ENCODE assay signal across 19 cellular contexts in the genomic region with DNA sequence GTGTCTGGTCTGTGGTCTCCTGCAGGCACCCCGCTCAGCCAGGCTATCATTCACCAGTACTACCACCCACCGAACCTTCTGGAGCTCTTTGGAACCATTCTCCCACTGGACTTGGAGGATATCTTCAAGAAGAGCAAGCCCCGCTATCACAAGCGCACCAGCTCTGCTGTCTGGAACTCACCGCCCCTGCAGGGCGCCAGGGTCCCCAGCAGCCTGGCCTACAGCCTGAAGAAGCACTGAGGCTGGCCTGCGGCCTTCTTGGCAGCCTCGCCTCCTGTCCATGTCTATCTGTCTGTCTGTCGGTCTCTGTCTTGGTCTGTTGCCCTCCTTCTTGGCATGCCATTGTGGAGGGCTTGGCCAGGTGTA. TPM values are rescaled to one million over a fixed set of nuclear protein-coding genes. Genes with fewer than 3 reads are reported as not detected.
DNase-seq lines count a peak whose midpoint lies in the region; ATAC-seq and TF ChIP-seq lines count a peak whose summit lies in the region.
"Had no signal": no experiment of that assay in that cellular context is flagged by ENCODE, and none has a peak within 500 bp of the region (broad histone marks: within the 10 kb centered on the region; RNA-seq: fewer than 3 reads in every experiment).

No MANE protein-coding gene starts in this region.

- POLR2A ChIA-PET in activated CD4-positive, alpha-beta memory T cell treated with anti-CD3 and anti-CD28 coated beads, Interleukin-2, amount 10 ng/mL, durations not matched to agents 7 days and 5 days (lab: Charles Lee): no interaction called here

- H3K79me2 ChIP-seq in osteoblast (ENCODE audit: insufficient read depth, low read length): no peaks in the 10 kb centered on the region

- peaks cover 60% of the 10 kb centered on the region for H3K36me3 Mint-ChIP-seq in activated CD4-positive, alpha-beta memory T cell treated with anti-CD3 and anti-CD28 coated beads, Interleukin-2, amount 10 ng/mL, durations not matched to agents 7 days and 5 days (ENCODE audit: low read depth)

- DNase-seq in activated effector memory CD4-positive, alpha-beta T cell treated with anti-CD3 and anti-CD28 coated beads, Interleukin-2, amount 50 U/mL, for 16 hours: peak; percentile 37
- DNase-seq in activated effector memory CD4-positive, alpha-beta T cell treated with Interleukin-2 at 50 U/mL for 16 hours: no peak
- peak; percentile 14 for DNase-seq in activated CD4-positive, alpha-beta memory T cell treated with anti-CD3 and anti-CD28 coated beads, Interleukin-2, amount 10 ng/mL, durations not matched to agents 7 days and 5 days
- peak; percentile 35 for DNase-seq in osteoblast (ENCODE audit: insufficient read length, low spot score, missing footprints)
- peak; percentile 41 for DNase-seq in aorta
- no peak for DNase-seq in NCI-H187 treated with DMSO at 0.1 percent for 48 hours (lab: John Stamatoyannopoulos, UW)
- no peak for DNase-seq in A172 (ENCODE audit: low spot score)
- DNase-seq: BE2C, DMS79 treated with DMSO at 0.1 percent for 48 hours, Karpas-422, NCI-H1694, NCI-H2081 treated with DMSO at 0.1 percent for 48 hours, NCI-H2171 treated with DMSO at 0.1 percent for 48 hours, NCI-H524 treated with DMSO at 0.1 percent for 48 hours, NCI-H82 had no signal

- H3K4me2 ChIP-seq in osteoblast (ENCODE audit: insufficient read depth, low read length): no peak overlapping the region

- H3K4me1 Mint-ChIP-seq in activated CD4-positive, alpha-beta memory T cell treated with anti-CD3 and anti-CD28 coated beads, Interleukin-2, amount 10 ng/mL, durations not matched to agents 7 days and 5 days: no peaks in the 10 kb centered on the region

- H3K9me3 ChIP-seq in osteoblast (ENCODE audit: low read depth, low read length): no peaks in the 10 kb centered on the region
- H3K9me3 ChIP-seq in aorta (ENCODE audit: control insufficient read depth, low read length): no peaks in the 10 kb centered on the region
- H3K9me3 ChIP-seq: BE2C, SJSA1 had no signal

- H3K27ac ChIP-seq in osteoblast (ENCODE audit: low read depth, low read length) (no peak overlapping the region), aorta (ENCODE audit: low read depth in 1 of 2, low read length in 2 of 2) (no peak overlapping the region)
- H3K27ac ChIP-seq: SJSA1 had no signal

- no peaks in the 10 kb centered on the region for H3K27me3 Mint-ChIP-seq in activated CD4-positive, alpha-beta memory T cell treated with anti-CD3 and anti-CD28 coated beads, Interleukin-2, amount 10 ng/mL, durations not matched to agents 7 days and 5 days

- H3K4me1 ChIP-seq in osteoblast (ENCODE audit: insufficient read depth, low read length): no peaks in the 10 kb centered on the region
- H3K4me1 ChIP-seq in aorta (ENCODE audit: control insufficient read depth in 1 of 2, insufficient read depth in 2 of 2, low read length in 2 of 2): no peaks in the 10 kb centered on the region
- H3K4me1 ChIP-seq: BE2C, SJSA1 had no signal

- H2AFZ ChIP-seq in osteoblast (ENCODE audit: low read length): no peak overlapping the region

- no peak overlapping the region for H3K27ac Mint-ChIP-seq in activated CD4-positive, alpha-beta memory T cell treated with anti-CD3 and anti-CD28 coated beads, Interleukin-2, amount 10 ng/mL, durations not matched to agents 7 days and 5 days

- WGBS in aorta, 2 donors: 95 to 98% methylated on average over 9 of the region's 9 CpGs

- H3K36me3 ChIP-seq in osteoblast (ENCODE audit: insufficient read depth, low read length) (peaks cover 48% of the 10 kb centered on the region), aorta (ENCODE audit: control insufficient read depth in 1 of 2, insufficient read depth in 2 of 2, low read length in 1 of 2) (peaks cover 3 to 7% of the 10 kb centered on the region in 2 donors)

- no peaks in the 10 kb centered on the region for H3K9me3 Mint-ChIP-seq in activated CD4-positive, alpha-beta memory T cell treated with anti-CD3 and anti-CD28 coated beads, Interleukin-2, amount 10 ng/mL, durations not matched to agents 7 days and 5 days

- no peak for ATAC-seq in aorta (ENCODE audit: low FRiP score)

- H3K4me3 ChIP-seq in osteoblast (ENCODE audit: insufficient read depth, low read length) (no peak overlapping the region), aorta (ENCODE audit: low read length in 2 of 2) (no peak overlapping the region)
- H3K4me3 ChIP-seq: SJSA1 had no signal

- no peaks in the 10 kb centered on the region for H3K27me3 ChIP-seq in osteoblast (ENCODE audit: insufficient read depth, low read length)
- H3K27me3 ChIP-seq in aorta (ENCODE audit: control insufficient read depth in 1 of 2, insufficient read depth in 2 of 2, low read length in 1 of 2): no peaks in the 10 kb centered on the region
- H3K27me3 ChIP-seq: BE2C, SJSA1 had no signal

- no peaks in the 10 kb centered on the region for H4K20me1 ChIP-seq in osteoblast (ENCODE audit: insufficient read depth, low read length)

- H3K4me3 Mint-ChIP-seq in activated CD4-positive, alpha-beta memory T cell treated with anti-CD3 and anti-CD28 coated beads, Interleukin-2, amount 10 ng/mL, durations not matched to agents 7 days and 5 days: no peak overlapping the region

- no peak for TF ChIP-seq CTCF in osteoblast (IDR thresholded peaks at IDR 0.05; ENCODE audit: extremely low read depth, low read depth, low read length)

- CTCF ChIA-PET in activated CD4-positive, alpha-beta memory T cell treated with anti-CD3 and anti-CD28 coated beads, Interleukin-2, amount 10 ng/mL, durations not matched to agents 7 days and 5 days (lab: Charles Lee): interaction anchor here (0.5 to 1.5 kb wide), 3 partner anchors 70 to 514 kb away, joined by 3 to 7 read pairs (median 4); no protein-coding TSS in a partner anchor

- intact Hi-C loops in aorta (cut with DNase I): no loop called here

RNA-seq across cellular contexts. Expression of a gene that starts 27.9 kb away (rescaled TPM):
- total RNA-seq in activated CD4-positive, alpha-beta memory T cell treated with anti-CD3 and anti-CD28 coated beads, Interleukin-2, amount 10 ng/mL, durations not matched to agents 7 days and 5 days: 100 to 1,000 TPM; 156 to 169 TPM
- 8.7 and 13.8 TPM in 2 replicates for total RNA-seq in osteoblast
- 10 to 100 TPM; 17.8 to 19.8 TPM for total RNA-seq in aorta
- polyA plus RNA-seq in aorta: 1 to 10 TPM; 3.5 to 7.2 TPM
- 52.5 and 66.1 TPM in 2 replicates for total RNA-seq in A172 (2014; rRNA removed; shearing (Covaris generic))

RNA-seq across cellular contexts. Expression of a gene that starts 38.3 kb away (rescaled TPM):
- not detected for total RNA-seq in activated CD4-positive, alpha-beta memory T cell treated with anti-CD3 and anti-CD28 coated beads, Interleukin-2, amount 10 ng/mL, durations not matched to agents 7 days and 5 days
- not detected in 2 replicates for total RNA-seq in osteoblast
- not detected for total RNA-seq in aorta
- not detected for polyA plus RNA-seq in aorta
- not detected in 2 replicates for total RNA-seq in A172 (2014; rRNA removed; shearing (Covaris generic))
- total RNA-seq: A673, H4, M059J, SJSA1 had no signal

RNA-seq across cellular contexts. Expression of a gene that starts 56.8 kb away (rescaled TPM):
- total RNA-seq in activated CD4-positive, alpha-beta memory T cell treated with anti-CD3 and anti-CD28 coated beads, Interleukin-2, amount 10 ng/mL, durations not matched to agents 7 days and 5 days: not detected
- total RNA-seq in osteoblast: not detected in 2 replicates
- total RNA-seq in aorta: not detected
- not detected for polyA plus RNA-seq in aorta
- not detected in 2 replicates for total RNA-seq in A172 (2014; rRNA removed; shearing (Covaris generic))
- total RNA-seq: A673, H4, M059J, SJSA1 had no signal

Comparison
In these comparisons a context has a peak if more than half of its experiments do, and no peak if none do; other contexts are left out.
1. DNase-seq: peak in activated effector memory CD4-positive, alpha-beta T cell treated with anti-CD3 and anti-CD28 coated beads, Interleukin-2, amount 50 U/mL, for 16 hours (single experiment), activated CD4-positive, alpha-beta memory T cell treated with anti-CD3 and anti-CD28 coated beads, Interleukin-2, amount 10 ng/mL, durations not matched to agents 7 days and 5 days (single experiment), osteoblast (single experiment) and aorta (2 of 2); none in activated effector memory CD4-positive, alpha-beta T cell treated with Interleukin-2 at 50 U/mL for 16 hours (single experiment), NCI-H187 treated with DMSO at 0.1 percent for 48 hours (single experiment) and A172 (single experiment).